ENCODE assay signal across 9 cellular contexts in genomic region chr1:12604114-12604874, GRCh38. TPM values are rescaled to one million over a fixed set of nuclear protein-coding genes. Genes with fewer than 3 reads are reported as not detected.
A peak's percentile ranks its signal among the peaks of the same experiment; 100 is the strongest.
DNase-seq lines count a peak whose midpoint lies in the region; ATAC-seq and TF ChIP-seq lines count a peak whose summit lies in the region.
"Had no signal": no experiment of that assay in that cellular context is flagged by ENCODE, and none has a peak within 500 bp of the region (broad histone marks: within the 10 kb centered on the region; RNA-seq: fewer than 3 reads in every experiment).

No MANE protein-coding gene starts in this region.

- intact Hi-C loops in mucosa of descending colon (cut with DNase I, micrococcal nuclease): no loop called here
- intact Hi-C loops in tibial artery (cut with DNase I; ENCODE audit: low total_unique reads): no loop called here

- no peaks in the 10 kb centered on the region for H3K36me3 ChIP-seq in mucosa of descending colon (ENCODE audit: low read depth)
- H3K36me3 ChIP-seq in tibial artery: peaks cover 0 to 41% (median 0%) of the 10 kb centered on the region in 3 donors

- peak; percentile 60 for ATAC-seq in GM18498 (IDR thresholded peaks at IDR 0.05; ENCODE audit: unreplicated experiment)
- ATAC-seq in activated CD4-positive, CD25-positive, alpha-beta regulatory T cell treated with anti-CD3 and anti-CD28 coated beads, Interleukin-2, amount 50 U/mL, for 24 hours: peak; percentile 98 to 99
- peak; percentile 88 for ATAC-seq in mucosa of descending colon
- no peak for ATAC-seq in GM19467 (IDR thresholded peaks at IDR 0.05; ENCODE audit: unreplicated experiment)

- DNase-seq in M059J (ENCODE audit: low read depth): peak; percentile 100
- peak; percentile 42 for DNase-seq in dedifferentiated amniotic fluid mesenchymal stem cell (ENCODE audit: extremely low spot score)
- peak in 1 of 3 donors; percentile 67 for DNase-seq in mucosa of descending colon
- peak; percentile 66 to 72 for DNase-seq in tibial artery
- DNase-seq in occipital lobe (lab: John Stamatoyannopoulos, UW): no peak

- H3K9me3 ChIP-seq in mucosa of descending colon (no peaks in the 10 kb centered on the region), tibial artery (no peaks in the 10 kb centered on the region)

- H3K4me3 ChIP-seq in mucosa of descending colon: no peak overlapping the region
- no peak overlapping the region for H3K4me3 ChIP-seq in tibial artery
- H3K4me3 ChIP-seq: SK-N-MC had no signal

- TF ChIP-seq CTCF in mucosa of descending colon (IDR thresholded peaks at IDR 0.05) (no peak), tibial artery (IDR thresholded peaks at IDR 0.05) (no peak)

- peak overlapping the region; percentile 55 to 91 for H3K27ac ChIP-seq in tibial artery
- H3K27ac ChIP-seq: SK-N-MC had no signal

- H3K4me1 ChIP-seq in mucosa of descending colon (ENCODE audit: low read depth) (peaks cover 30% of the 10 kb centered on the region), tibial artery (peaks cover 0 to 52% (median 46%) of the 10 kb centered on the region in 4 donors)

- no peaks in the 10 kb centered on the region for H3K27me3 ChIP-seq in tibial artery

RNA-seq across cellular contexts. Expression of gene DHRS3, which starts 13.7 kb away (rescaled TPM):
- 47.3 and 51.5 TPM in 2 replicates for total RNA-seq in M059J (2014; rRNA removed; shearing (Covaris generic))
- total RNA-seq in mucosa of descending colon (100 to 1,000 TPM in 1 of 3 donors, 10 to 100 TPM in 2; 85.9 to 141 (median 90.1) TPM), occipital lobe (11.5 TPM)

RNA-seq across cellular contexts. Expression of gene AADACL4, which starts 39.6 kb away (rescaled TPM):
- total RNA-seq in M059J (2014; rRNA removed; shearing (Covaris generic)): not detected in 2 replicates
- total RNA-seq in mucosa of descending colon (not detected), occipital lobe (not detected)
